15 cellular contexts compared by ENCODE assay signal in genomic region chr18:63257453-63257852, GRCh38.
DNase-seq lines count a peak whose midpoint lies in the region; ATAC-seq and TF ChIP-seq lines count a peak whose summit lies in the region.
"Had no signal": no experiment of that assay in that cellular context is flagged by ENCODE, and none has a peak within 500 bp of the region (broad histone marks: within the 10 kb centered on the region; RNA-seq: fewer than 3 reads in every experiment).

No MANE protein-coding gene starts in this region.

- peaks cover 86% of the 10 kb centered on the region for H3K4me1 Mint-ChIP-seq in activated CD8-positive, alpha-beta memory T cell treated with anti-CD3 and anti-CD28 coated beads, Interleukin-2, amount 10 ng/mL, durations not matched to agents 7 days and 5 days
- H3K4me1 Mint-ChIP-seq in activated naive CD8-positive, alpha-beta T cell (ENCODE audit: low read depth), result peaks cover 82% of the 10 kb centered on the region

- CTCF ChIA-PET in activated CD8-positive, alpha-beta memory T cell treated with anti-CD3 and anti-CD28 coated beads, Interleukin-2, amount 10 ng/mL, durations not matched to agents 7 days and 5 days (lab: Charles Lee), result interaction anchor here (1.0 to 1.2 kb wide), 2 partner anchors 9 to 61 kb away, joined by 3 to 5 read pairs; no protein-coding TSS in a partner anchor

- TF ChIP-seq EP300 in sigmoid colon (IDR thresholded peaks at IDR 0.05), result no peak

- H3K9me3 Mint-ChIP-seq in activated CD8-positive, alpha-beta memory T cell treated with anti-CD3 and anti-CD28 coated beads, Interleukin-2, amount 10 ng/mL, durations not matched to agents 7 days and 5 days (ENCODE audit: low read depth), result peaks cover 3% of the 10 kb centered on the region
- peaks cover 3% of the 10 kb centered on the region for H3K9me3 Mint-ChIP-seq in activated naive CD8-positive, alpha-beta T cell (ENCODE audit: low read depth)

- no peaks in the 10 kb centered on the region for H3K36me3 ChIP-seq in sigmoid colon
- H3K36me3 ChIP-seq: SJCRH30, upper lobe of left lung had no signal

- no peak for TF ChIP-seq CTCF in sigmoid colon (IDR thresholded peaks at IDR 0.05)

- H3K9me3 ChIP-seq in sigmoid colon, result no peaks in the 10 kb centered on the region
- H3K9me3 ChIP-seq: SJCRH30, upper lobe of left lung had no signal

- H3K27ac Mint-ChIP-seq in activated CD8-positive, alpha-beta memory T cell treated with anti-CD3 and anti-CD28 coated beads, Interleukin-2, amount 10 ng/mL, durations not matched to agents 7 days and 5 days, result peak overlapping the region; percentile 82
- peak overlapping the region; percentile 91 for H3K27ac Mint-ChIP-seq in activated naive CD8-positive, alpha-beta T cell

- TF ChIP-seq POLR2A in sigmoid colon (IDR thresholded peaks at IDR 0.05), result no peak

- DNase-seq in activated CD8-positive, alpha-beta memory T cell treated with anti-CD3 and anti-CD28 coated beads, Interleukin-2, amount 10 ng/mL, durations not matched to agents 7 days and 5 days, result no peak
- no peak for DNase-seq in activated CD8-positive, alpha-beta memory T cell treated with anti-CD3 and anti-CD28 coated beads, Interleukin-2, amount 50 U/mL, for 4 hours
- DNase-seq in sigmoid colon, result no peak
- no peak for DNase-seq in head of caudate nucleus
- DNase-seq in AG20443 (ENCODE audit: low spot score), result no peak
- DNase-seq: Kasumi-1, mesenchymal stem cell, NCI-H1930, posterior cingulate gyrus, SJCRH30, upper lobe of left lung had no signal

- H3K27me3 ChIP-seq in sigmoid colon, result no peaks in the 10 kb centered on the region
- H3K27me3 ChIP-seq: SJCRH30, upper lobe of left lung had no signal

- peak; percentile 66 for ATAC-seq in activated CD8-positive, alpha-beta memory T cell treated with anti-CD3 and anti-CD28 coated beads, Interleukin-2, amount 10 ng/mL, durations not matched to agents 7 days and 5 days
- peak; percentile 38 for ATAC-seq in HG03097 (IDR thresholded peaks at IDR 0.05; ENCODE audit: low FRiP score, unreplicated experiment)
- ATAC-seq in GM21526 (IDR thresholded peaks at IDR 0.05; ENCODE audit: low FRiP score, unreplicated experiment), result no peak

- WGBS in sigmoid colon, 2 donors, result 74 to 82% methylated on average over 5 of the region's 5 CpGs

- H3K27me3 Mint-ChIP-seq in activated CD8-positive, alpha-beta memory T cell treated with anti-CD3 and anti-CD28 coated beads, Interleukin-2, amount 10 ng/mL, durations not matched to agents 7 days and 5 days, result no peaks in the 10 kb centered on the region
- H3K27me3 Mint-ChIP-seq in activated naive CD8-positive, alpha-beta T cell, result no peaks in the 10 kb centered on the region

- intact Hi-C loops in sigmoid colon (cut with DNase I), result no loop called here
- intact Hi-C loops in head of caudate nucleus (cut with DNase I), result no loop called here

- H3K4me3 Mint-ChIP-seq in activated CD8-positive, alpha-beta memory T cell treated with anti-CD3 and anti-CD28 coated beads, Interleukin-2, amount 10 ng/mL, durations not matched to agents 7 days and 5 days, result peak overlapping the region; percentile 58
- H3K4me3 Mint-ChIP-seq in activated naive CD8-positive, alpha-beta T cell, result peak overlapping the region; percentile 51

- H3K27ac ChIP-seq in sigmoid colon, result peak overlapping the region in 3 of 4 donors; percentile 17 to 73 (median 40)
- H3K27ac ChIP-seq: HL-60, SJCRH30, upper lobe of left lung had no signal

- H3K36me3 Mint-ChIP-seq in activated CD8-positive, alpha-beta memory T cell treated with anti-CD3 and anti-CD28 coated beads, Interleukin-2, amount 10 ng/mL, durations not matched to agents 7 days and 5 days, result peaks cover 79% of the 10 kb centered on the region
- H3K36me3 Mint-ChIP-seq in activated naive CD8-positive, alpha-beta T cell, result peaks cover 38% of the 10 kb centered on the region

- H3K4me3 ChIP-seq in sigmoid colon, result no peak overlapping the region
- H3K4me3 ChIP-seq: SJCRH30, upper lobe of left lung had no signal

- H3K4me1 ChIP-seq in sigmoid colon, result peaks cover 0 to 45% (median 29%) of the 10 kb centered on the region in 4 donors
- H3K4me1 ChIP-seq: SJCRH30 had no signal
